8 cellular contexts compared by ENCODE assay signal in the genomic region with DNA sequence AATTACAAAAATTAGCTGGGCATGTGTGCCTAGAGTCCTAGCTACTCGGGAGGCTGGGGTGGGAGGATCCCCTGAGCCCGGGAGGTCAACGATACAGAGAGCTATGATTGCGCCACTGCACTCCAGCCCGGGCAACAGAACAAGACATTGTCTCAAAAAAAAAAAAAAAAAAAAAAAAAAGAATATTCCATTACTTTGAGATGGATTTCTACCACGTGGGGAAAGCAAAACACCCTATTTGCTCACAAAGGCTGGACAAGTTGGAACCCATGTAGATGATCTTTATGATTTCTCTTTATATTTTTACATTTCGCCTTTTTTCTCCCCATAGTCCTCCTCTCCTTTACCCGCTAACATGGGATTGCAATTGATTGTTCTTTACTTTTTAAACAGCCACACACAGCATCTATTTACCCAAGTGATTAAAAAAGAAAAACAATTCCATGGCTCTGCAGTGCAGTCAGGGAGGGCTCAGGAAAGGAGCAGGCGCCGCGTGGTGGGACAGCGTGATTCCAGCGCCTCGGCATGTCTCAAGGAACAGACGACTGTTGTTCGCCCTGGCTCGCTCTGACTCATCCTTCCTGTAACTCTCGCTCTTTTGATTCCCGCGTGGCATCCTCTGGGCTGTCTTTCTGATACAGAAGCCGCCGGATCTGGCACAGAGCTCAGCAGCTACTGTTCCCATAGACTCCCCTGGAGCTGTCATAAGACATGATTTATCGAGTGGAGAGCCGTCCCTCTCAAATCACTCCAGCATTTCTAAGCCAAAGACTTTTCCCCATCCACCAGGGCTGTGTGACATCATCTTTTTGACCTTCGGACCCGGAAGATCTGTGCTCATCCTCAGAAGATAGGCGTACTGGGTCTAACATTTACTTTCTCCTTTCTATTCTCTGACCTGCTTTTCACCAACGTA.
DNase-seq lines count a peak whose midpoint lies in the region; ATAC-seq and TF ChIP-seq lines count a peak whose summit lies in the region.

No MANE protein-coding gene starts in this region.

- peaks cover 0 to 17% of the 10 kb centered on the region in 2 donors for H3K9me3 ChIP-seq in neuronal stem cell (replicated peaks in 1 of 2; ENCODE audit: control insufficient read depth in 2 of 2, insufficient read depth in 1 of 2, low read depth in 1 of 2, low read length in 2 of 2)

- no peak overlapping the region for H3K23ac ChIP-seq in neuronal stem cell (ENCODE audit: low read depth, low read length, poor library complexity)

- no peak overlapping the region for H2AK5ac ChIP-seq in neuronal stem cell (ENCODE audit: low read depth, low read length)

- no peak overlapping the region for H3K4ac ChIP-seq in neuronal stem cell (ENCODE audit: low read length)

- no peak overlapping the region for H3K9ac ChIP-seq in neuronal stem cell (ENCODE audit: low read depth, low read length, poor library complexity)

- no peak overlapping the region for H3K4me2 ChIP-seq in neuronal stem cell (ENCODE audit: insufficient read depth, low read length, poor library complexity, severe bottlenecking)

- H3K79me1 ChIP-seq in neuronal stem cell (ENCODE audit: low read depth, low read length) = no peaks in the 10 kb centered on the region

- H2BK15ac ChIP-seq in neuronal stem cell (ENCODE audit: low read length) = no peak overlapping the region

- H2BK120ac ChIP-seq in neuronal stem cell (ENCODE audit: low read depth, low read length) = no peak overlapping the region

- H2BK12ac ChIP-seq in neuronal stem cell (ENCODE audit: low read length) = no peak overlapping the region

- no peak overlapping the region for H2BK5ac ChIP-seq in neuronal stem cell (ENCODE audit: low read length)

- H3K27ac ChIP-seq in neuronal stem cell (replicated peaks; ENCODE audit: low read length) = no peak overlapping the region

- peak overlapping the region; percentile 93 for H2AFZ ChIP-seq in neuronal stem cell (ENCODE audit: low read length)

- no CpG with 5 or more reads among the region's 28 CpGs for WGBS in neuronal stem cell (ENCODE audit: extremely low coverage in 2 of 2, insufficient read length in 2 of 2, insufficient replicate concordance in 1 of 2), 2 donors

- H3K36me3 ChIP-seq in neuronal stem cell (replicated peaks in 1 of 2; ENCODE audit: control insufficient read depth in 2 of 2, insufficient read depth in 2 of 2, low read length in 2 of 2) = no peaks in the 10 kb centered on the region

- no peaks in the 10 kb centered on the region for H3K27me3 ChIP-seq in neuronal stem cell (ENCODE audit: control insufficient read depth in 3 of 3, insufficient read depth in 3 of 3, low read depth in 1 of 3, low read length in 3 of 3)

- H3K14ac ChIP-seq in neuronal stem cell (ENCODE audit: low read length) = no peak overlapping the region

- H3K18ac ChIP-seq in neuronal stem cell (ENCODE audit: low read length) = no peak overlapping the region

- ATAC-seq in HG03460 (IDR thresholded peaks at IDR 0.05; ENCODE audit: unreplicated experiment) (no peak), GM18868 (IDR thresholded peaks at IDR 0.05; ENCODE audit: unreplicated experiment) (no peak)

- H3K4me1 ChIP-seq in neuronal stem cell (ENCODE audit: control insufficient read depth in 2 of 2, insufficient read depth in 1 of 2, low read depth in 1 of 2, low read length in 2 of 2) = peaks cover 0 to 12% of the 10 kb centered on the region in 2 donors

- no peak overlapping the region for H4K91ac ChIP-seq in neuronal stem cell (ENCODE audit: low read depth, low read length, poor library complexity)

- no peak overlapping the region for H4K8ac ChIP-seq in neuronal stem cell (ENCODE audit: low read depth, low read length)

- peak overlapping the region in 1 of 2 donors; percentile 32 for H3K4me3 ChIP-seq in neuronal stem cell (ENCODE audit: low read length in 2 of 2)

- DNase-seq in Caki2 (ENCODE audit: low read depth) (peak; percentile 80), RPMI7951 (ENCODE audit: low read depth) (peak; percentile 94), fibroblast of the conjunctiva (ENCODE audit: low read depth) (peak; percentile 39), neuronal stem cell (ENCODE audit: low spot score) (no peak), erythroblast (lab: John Stamatoyannopoulos, UW) (no peak), activated gamma-delta T cell treated with Interleukin-2 at 50 U/mL for 16 hours (no peak)

- TF ChIP-seq POLR2A in erythroblast (IDR thresholded peaks at IDR 0.05; ENCODE audit: low read length) = no peak

- in situ Hi-C loops in Caki2 (cut with HindIII; ENCODE audit: low pct_unique_long_range_greater_than_20kb, low sequenced_read_pairs) = no loop called here

Comparison
In these comparisons a context has a peak if more than half of its experiments do, and no peak if none do; other contexts are left out.
1. DNase-seq: peak in Caki2 (single experiment), RPMI7951 (single experiment) and fibroblast of the conjunctiva (single experiment); none in neuronal stem cell (single experiment), erythroblast (0 of 2) and activated gamma-delta T cell treated with Interleukin-2 at 50 U/mL for 16 hours (single experiment).